In genomic region chr2:55519908-55520885, GRCh38 we compare ENCODE assay signal across 8 cellular contexts. TPM values are rescaled to one million over a fixed set of nuclear protein-coding genes. Genes with fewer than 3 reads are reported as not detected.
DNase-seq lines count a peak whose midpoint lies in the region; ATAC-seq and TF ChIP-seq lines count a peak whose summit lies in the region.

No MANE protein-coding gene starts in this region.

- peaks cover 14% of the 10 kb centered on the region for H3K4me1 Mint-ChIP-seq in activated naive CD4-positive, alpha-beta T cell treated with anti-CD3 and anti-CD28 coated beads, Interleukin-2, amount 50 U/mL, for 24 hours

- no peaks in the 10 kb centered on the region for H3K27me3 Mint-ChIP-seq in activated naive CD4-positive, alpha-beta T cell treated with anti-CD3 and anti-CD28 coated beads, Interleukin-2, amount 50 U/mL, for 24 hours

- no peak for TF ChIP-seq CTCF in osteoblast (IDR thresholded peaks at IDR 0.05; ENCODE audit: extremely low read depth, low read depth, low read length)

- H3K9me3 ChIP-seq in osteoblast (ENCODE audit: low read depth, low read length) = no peaks in the 10 kb centered on the region
- no peaks in the 10 kb centered on the region for H3K9me3 ChIP-seq in aorta (ENCODE audit: control insufficient read depth, low read length)

- H2AFZ ChIP-seq in osteoblast (ENCODE audit: low read length) = peak overlapping the region; percentile 84

- DNase-seq in activated effector memory CD4-positive, alpha-beta T cell treated with anti-CD3 and anti-CD28 coated beads, Interleukin-2, amount 50 U/mL, for 16 hours = peak; percentile 81
- DNase-seq in activated effector memory CD4-positive, alpha-beta T cell treated with Interleukin-2 at 50 U/mL for 16 hours = no peak
- DNase-seq in NCI-H748 treated with DMSO at 0.1 percent for 48 hours (lab: John Stamatoyannopoulos, UW) = peak; percentile 27
- no peak for DNase-seq in Right ventricle myocardium superior
- DNase-seq in osteoblast (ENCODE audit: insufficient read length, low spot score, missing footprints) = peak; percentile 14
- DNase-seq in aorta = no peak

- H3K36me3 ChIP-seq in osteoblast (ENCODE audit: insufficient read depth, low read length) (peaks cover 23% of the 10 kb centered on the region), aorta (ENCODE audit: control insufficient read depth in 1 of 2, insufficient read depth in 2 of 2, low read length in 1 of 2) (no peaks in the 10 kb centered on the region)

- no peaks in the 10 kb centered on the region for H3K27me3 ChIP-seq in osteoblast (ENCODE audit: insufficient read depth, low read length)
- H3K27me3 ChIP-seq in aorta (ENCODE audit: control insufficient read depth in 1 of 2, insufficient read depth in 2 of 2, low read length in 1 of 2) = no peaks in the 10 kb centered on the region

- intact Hi-C loops in Right ventricle myocardium superior (cut with DNase I) (no loop called here), aorta (cut with DNase I) (loop anchor here in 1 of 2 donors (1.0 kb wide), 1 partner anchor 97 kb away; the partner anchor contains the start of gene PPP4R3B)

- H3K4me3 Mint-ChIP-seq in activated naive CD4-positive, alpha-beta T cell treated with anti-CD3 and anti-CD28 coated beads, Interleukin-2, amount 50 U/mL, for 24 hours = peak overlapping the region; percentile 99

- peak overlapping the region; percentile 97 for H3K4me2 ChIP-seq in osteoblast (ENCODE audit: insufficient read depth, low read length)

- peaks cover 5% of the 10 kb centered on the region for H3K36me3 Mint-ChIP-seq in activated naive CD4-positive, alpha-beta T cell treated with anti-CD3 and anti-CD28 coated beads, Interleukin-2, amount 50 U/mL, for 24 hours

- H3K4me1 ChIP-seq in osteoblast (ENCODE audit: insufficient read depth, low read length) (peaks cover 10% of the 10 kb centered on the region), aorta (ENCODE audit: control insufficient read depth in 1 of 2, insufficient read depth in 2 of 2, low read length in 2 of 2) (no peaks in the 10 kb centered on the region)

- ATAC-seq in HG02840 (IDR thresholded peaks at IDR 0.05; ENCODE audit: low FRiP score, unreplicated experiment) = peak; percentile 11
- ATAC-seq in Right ventricle myocardium superior (ENCODE audit: poor library complexity) = peak; percentile 14
- ATAC-seq in aorta (ENCODE audit: low FRiP score) = peak; percentile 49

- H3K79me2 ChIP-seq in osteoblast (ENCODE audit: insufficient read depth, low read length) = peaks cover 21% of the 10 kb centered on the region

- H3K4me3 ChIP-seq in osteoblast (ENCODE audit: insufficient read depth, low read length) (peak overlapping the region; percentile 87), aorta (ENCODE audit: low read length in 2 of 2) (peak overlapping the region; percentile 67 to 91)

- WGBS in aorta, 2 donors = 0 to 1% methylated on average over 35 to 37 of the region's 37 CpGs

- H4K20me1 ChIP-seq in osteoblast (ENCODE audit: insufficient read depth, low read length) = no peaks in the 10 kb centered on the region

- H3K27ac ChIP-seq in osteoblast (ENCODE audit: low read depth, low read length) (peak overlapping the region; percentile 91), aorta (ENCODE audit: low read depth in 1 of 2, low read length in 2 of 2) (peak overlapping the region in 1 of 2 donors; percentile 85)

- peak overlapping the region; percentile 99 for H3K27ac Mint-ChIP-seq in activated naive CD4-positive, alpha-beta T cell treated with anti-CD3 and anti-CD28 coated beads, Interleukin-2, amount 50 U/mL, for 24 hours

- no peaks in the 10 kb centered on the region for H3K9me3 Mint-ChIP-seq in activated naive CD4-positive, alpha-beta T cell treated with anti-CD3 and anti-CD28 coated beads, Interleukin-2, amount 50 U/mL, for 24 hours

RNA-seq across cellular contexts. Expression of gene CFAP36, which starts 0.7 kb away (rescaled TPM):
- total RNA-seq in Right ventricle myocardium superior = 19.8 TPM
- 30.4 and 35.1 TPM in 2 replicates for total RNA-seq in osteoblast
- total RNA-seq in aorta = 10 to 100 TPM; 40.9 to 45.4 TPM
- polyA plus RNA-seq in aorta = 10 to 100 TPM; 58.0 to 94.3 TPM

Comparison
In these comparisons a context has a peak if more than half of its experiments do, and no peak if none do; other contexts are left out.
1. DNase-seq: peak in activated effector memory CD4-positive, alpha-beta T cell treated with anti-CD3 and anti-CD28 coated beads, Interleukin-2, amount 50 U/mL, for 16 hours (single experiment), NCI-H748 treated with DMSO at 0.1 percent for 48 hours (single experiment) and osteoblast (single experiment); none in activated effector memory CD4-positive, alpha-beta T cell treated with Interleukin-2 at 50 U/mL for 16 hours (single experiment), Right ventricle myocardium superior (single experiment) and aorta (0 of 2).
2. Peak in every context shown above with its lines, with median percentiles within 50 percentile points of each other: ATAC-seq.